22 cellular contexts compared by ENCODE assay signal in genomic region chr12:119044094-119044493, GRCh38.
"Had no signal": no experiment of that assay in that cellular context is flagged by ENCODE, and none has a peak within 500 bp of the region (broad histone marks: within the 10 kb centered on the region; RNA-seq: fewer than 3 reads in every experiment).

No MANE protein-coding gene starts in this region.

- H3K27ac ChIP-seq: ovary, parathyroid adenoma, psoas muscle, right lobe of liver, sigmoid colon, stomach, thoracic aorta, thyroid gland, tibial nerve, upper lobe of left lung, vagina had no signal

- DNase-seq: nephron progenitor cell; occipital lobe; ovary; psoas muscle; right cardiac atrium; right lobe of liver; sigmoid colon; small intestine; stimulated activated CD4-positive, alpha-beta T cell treated with anti-CD3 and anti-CD28 coated beads, Interleukin-15, amount 100 ng/mL, for 24 hours; stimulated activated CD4-positive, alpha-beta T cell treated with anti-CD3 and anti-CD28 coated beads, Interleukin-2, amount 100 ng/mL, for 24 hours; stimulated activated CD4-positive, alpha-beta T cell treated with anti-CD3 and anti-CD28 coated beads, Interleukin-2, amount 100 ng/mL, for 48 hours; stimulated activated CD4-positive, alpha-beta T cell treated with anti-CD3 and anti-CD28 coated beads, Interleukin-4, amount 100 ng/mL, for 24 hours; stimulated activated naive B cell treated with anti-CD40 and anti-IgM and Interleukin-4, amounts not matched to agents 10 μg/mL and 1 μg/mL and 100 μg/mL, for 72 hours; stimulated activated naive CD4-positive, alpha-beta T cell treated with Interleukin-2 at 50 U/mL for 16 hours; stomach; thyroid gland; trophoblast cell; upper lobe of left lung had no signal

- H3K27me3 ChIP-seq: ovary, right lobe of liver, thyroid gland, tibial nerve, upper lobe of left lung, vagina had no signal

- H3K36me3 ChIP-seq: ovary, right lobe of liver, sigmoid colon, stomach, thoracic aorta, thyroid gland, tibial nerve, upper lobe of left lung, vagina had no signal

- H3K9me3 ChIP-seq: ovary, psoas muscle, right lobe of liver, sigmoid colon, stomach, thoracic aorta, thyroid gland, upper lobe of left lung, vagina had no signal

- H3K4me3 ChIP-seq: ovary, psoas muscle, right lobe of liver, sigmoid colon, stomach, thoracic aorta, thyroid gland, tibial nerve, upper lobe of left lung, vagina had no signal
